Comparison of ENCODE assay signal across 11 cellular contexts in genomic region chr11:75558939-75559843, GRCh38. TPM values are rescaled to one million over a fixed set of nuclear protein-coding genes. Genes with fewer than 3 reads are reported as not detected.
DNase-seq lines count a peak whose midpoint lies in the region; ATAC-seq and TF ChIP-seq lines count a peak whose summit lies in the region.
"Had no signal": no experiment of that assay in that cellular context is flagged by ENCODE, and none has a peak within 500 bp of the region (broad histone marks: within the 10 kb centered on the region; RNA-seq: fewer than 3 reads in every experiment).

No MANE protein-coding gene starts in this region.

- TF ChIP-seq CTCF in osteoblast (IDR thresholded peaks at IDR 0.05; ENCODE audit: extremely low read depth, low read depth, low read length): no peak

- no peaks in the 10 kb centered on the region for H3K27me3 ChIP-seq in SJSA1 (replicated peaks)
- H3K27me3 ChIP-seq in osteoblast (ENCODE audit: insufficient read depth, low read length): no peaks in the 10 kb centered on the region

- H3K79me2 ChIP-seq in osteoblast (ENCODE audit: insufficient read depth, low read length): peaks cover 21% of the 10 kb centered on the region

- peaks cover 39% of the 10 kb centered on the region for H3K4me1 ChIP-seq in SJSA1 (replicated peaks)
- H3K4me1 ChIP-seq in osteoblast (ENCODE audit: insufficient read depth, low read length): peaks cover 56% of the 10 kb centered on the region

- no peaks in the 10 kb centered on the region for H3K36me3 Mint-ChIP-seq in activated CD4-positive, alpha-beta T cell treated with anti-CD3 and anti-CD28 coated beads, Interleukin-2, amount 10 ng/mL, durations not matched to agents 7 days and 5 days (ENCODE audit: low read depth)
- no peaks in the 10 kb centered on the region for H3K36me3 Mint-ChIP-seq in activated CD8-positive, alpha-beta memory T cell treated with anti-CD3 and anti-CD28 coated beads, Interleukin-2, amount 10 ng/mL, durations not matched to agents 7 days and 5 days
- H3K36me3 Mint-ChIP-seq: CD4-positive, CD25-positive, alpha-beta regulatory T cell had no signal

- ATAC-seq in activated CD8-positive, alpha-beta memory T cell treated with anti-CD3 and anti-CD28 coated beads, Interleukin-2, amount 10 ng/mL, durations not matched to agents 7 days and 5 days: no peak

- H2AFZ ChIP-seq in osteoblast (ENCODE audit: low read length): peak overlapping the region; percentile 87

- H3K27ac ChIP-seq in SJSA1: peak overlapping the region; percentile 59
- peak overlapping the region; percentile 95 for H3K27ac ChIP-seq in osteoblast (ENCODE audit: low read depth, low read length)

- H3K36me3 ChIP-seq in SJSA1: peaks cover 21% of the 10 kb centered on the region
- peaks cover 7% of the 10 kb centered on the region for H3K36me3 ChIP-seq in osteoblast (ENCODE audit: insufficient read depth, low read length)

- H3K4me3 ChIP-seq in SJSA1 (no peak overlapping the region), osteoblast (ENCODE audit: insufficient read depth, low read length) (peak overlapping the region; percentile 56)

- no peak overlapping the region for H3K4me3 Mint-ChIP-seq in activated CD4-positive, alpha-beta T cell treated with anti-CD3 and anti-CD28 coated beads, Interleukin-2, amount 10 ng/mL, durations not matched to agents 7 days and 5 days
- H3K4me3 Mint-ChIP-seq in activated CD8-positive, alpha-beta memory T cell treated with anti-CD3 and anti-CD28 coated beads, Interleukin-2, amount 10 ng/mL, durations not matched to agents 7 days and 5 days: no peak overlapping the region
- H3K4me3 Mint-ChIP-seq: central memory CD8-positive, alpha-beta T cell had no signal

- peaks cover 9% of the 10 kb centered on the region for H4K20me1 ChIP-seq in osteoblast (ENCODE audit: insufficient read depth, low read length)

- H3K27me3 Mint-ChIP-seq in activated CD4-positive, alpha-beta T cell treated with anti-CD3 and anti-CD28 coated beads, Interleukin-2, amount 10 ng/mL, durations not matched to agents 7 days and 5 days: peaks cover 2% of the 10 kb centered on the region
- H3K27me3 Mint-ChIP-seq in activated CD8-positive, alpha-beta memory T cell treated with anti-CD3 and anti-CD28 coated beads, Interleukin-2, amount 10 ng/mL, durations not matched to agents 7 days and 5 days: peaks cover 3% of the 10 kb centered on the region
- H3K27me3 Mint-ChIP-seq: central memory CD8-positive, alpha-beta T cell had no signal

- CTCF ChIA-PET in activated CD4-positive, alpha-beta T cell treated with anti-CD3 and anti-CD28 coated beads, Interleukin-2, amount 10 ng/mL, durations not matched to agents 7 days and 5 days (lab: Charles Lee): interaction anchor here (0.7 to 2.8 kb wide), 5 partner anchors 15 to 39 kb away, joined by 3 to 11 read pairs (median 4); no protein-coding TSS in a partner anchor
- CTCF ChIA-PET in activated CD8-positive, alpha-beta memory T cell treated with anti-CD3 and anti-CD28 coated beads, Interleukin-2, amount 10 ng/mL, durations not matched to agents 7 days and 5 days (lab: Charles Lee): interaction anchor here (0.8 to 1.3 kb wide), 3 partner anchors 16 to 170 kb away, joined by 3 to 5 read pairs (median 4); partner anchors contain the start of gene GDPD5

- POLR2A ChIA-PET in activated CD4-positive, alpha-beta T cell treated with anti-CD3 and anti-CD28 coated beads, Interleukin-2, amount 10 ng/mL, durations not matched to agents 7 days and 5 days (lab: Charles Lee): no interaction called here

- DNase-seq in AG08395 (ENCODE audit: low spot score) (peak; percentile 65), SJSA1 (ENCODE audit: low read depth in 1 of 2, low spot score in 2 of 2) (peak in 1 of 2 experiments; percentile 60), fibroblast of gingiva (ENCODE audit: low read depth) (peak; percentile 85), osteoblast (ENCODE audit: insufficient read length, low spot score, missing footprints) (peak; percentile 88), DMS153 treated with DMSO at 0.1 percent for 48 hours (lab: John Stamatoyannopoulos, UW; ENCODE audit: unreplicated experiment) (no peak), pons (ENCODE audit: low spot score) (no peak)
- no peak for DNase-seq in activated CD4-positive, alpha-beta T cell treated with anti-CD3 and anti-CD28 coated beads, Interleukin-2, amount 10 ng/mL, durations not matched to agents 7 days and 5 days
- no peak for DNase-seq in activated CD8-positive, alpha-beta memory T cell treated with anti-CD3 and anti-CD28 coated beads, Interleukin-2, amount 10 ng/mL, durations not matched to agents 7 days and 5 days
- DNase-seq: CD4-positive, CD25-positive, alpha-beta regulatory T cell; stimulated activated CD4-positive, alpha-beta T cell treated with anti-CD3 and anti-CD28 coated beads, Interleukin-2, amount 100 ng/mL, for 24 hours had no signal

- no peaks in the 10 kb centered on the region for H3K9me3 Mint-ChIP-seq in activated CD4-positive, alpha-beta T cell treated with anti-CD3 and anti-CD28 coated beads, Interleukin-2, amount 10 ng/mL, durations not matched to agents 7 days and 5 days
- no peaks in the 10 kb centered on the region for H3K9me3 Mint-ChIP-seq in activated CD8-positive, alpha-beta memory T cell treated with anti-CD3 and anti-CD28 coated beads, Interleukin-2, amount 10 ng/mL, durations not matched to agents 7 days and 5 days (ENCODE audit: low read depth)
- H3K9me3 Mint-ChIP-seq: CD4-positive, CD25-positive, alpha-beta regulatory T cell; central memory CD8-positive, alpha-beta T cell had no signal

- peaks cover 32% of the 10 kb centered on the region for H3K4me1 Mint-ChIP-seq in activated CD4-positive, alpha-beta T cell treated with anti-CD3 and anti-CD28 coated beads, Interleukin-2, amount 10 ng/mL, durations not matched to agents 7 days and 5 days
- peaks cover 27% of the 10 kb centered on the region for H3K4me1 Mint-ChIP-seq in activated CD8-positive, alpha-beta memory T cell treated with anti-CD3 and anti-CD28 coated beads, Interleukin-2, amount 10 ng/mL, durations not matched to agents 7 days and 5 days

- no peak overlapping the region for H3K27ac Mint-ChIP-seq in activated CD4-positive, alpha-beta T cell treated with anti-CD3 and anti-CD28 coated beads, Interleukin-2, amount 10 ng/mL, durations not matched to agents 7 days and 5 days
- no peak overlapping the region for H3K27ac Mint-ChIP-seq in activated CD8-positive, alpha-beta memory T cell treated with anti-CD3 and anti-CD28 coated beads, Interleukin-2, amount 10 ng/mL, durations not matched to agents 7 days and 5 days
- H3K27ac Mint-ChIP-seq: CD4-positive, CD25-positive, alpha-beta regulatory T cell had no signal

- no peaks in the 10 kb centered on the region for H3K9me3 ChIP-seq in SJSA1 (replicated peaks)
- H3K9me3 ChIP-seq in osteoblast (ENCODE audit: low read depth, low read length): no peaks in the 10 kb centered on the region

- peak overlapping the region; percentile 82 for H3K4me2 ChIP-seq in osteoblast (ENCODE audit: insufficient read depth, low read length)

RNA-seq across cellular contexts. Expression of gene SERPINH1, which starts 2.9 kb away (rescaled TPM):
- total RNA-seq in SJSA1 (2014; rRNA removed; shearing (Covaris generic)): 638 and 816 TPM in 2 replicates
- 1,145 and 1,318 TPM in 2 replicates for total RNA-seq in osteoblast
- total RNA-seq in activated CD4-positive, alpha-beta T cell treated with anti-CD3 and anti-CD28 coated beads, Interleukin-2, amount 10 ng/mL, durations not matched to agents 7 days and 5 days: 10 to 100 TPM; 11.3 to 11.9 TPM
- total RNA-seq in activated CD8-positive, alpha-beta memory T cell treated with anti-CD3 and anti-CD28 coated beads, Interleukin-2, amount 10 ng/mL, durations not matched to agents 7 days and 5 days: 10 to 100 TPM in 1 of 2 experiments, 1 to 10 TPM in 1; 8.1 to 10.6 TPM

RNA-seq across cellular contexts. Expression of gene GDPD5, which starts 33.5 kb away (rescaled TPM):
- total RNA-seq in SJSA1 (2014; rRNA removed; shearing (Covaris generic)): 2.5 and 4.9 TPM in 2 replicates
- total RNA-seq in osteoblast: 13.4 and 14.1 TPM in 2 replicates
- 10 to 100 TPM; 55.8 to 62.3 TPM for total RNA-seq in activated CD4-positive, alpha-beta T cell treated with anti-CD3 and anti-CD28 coated beads, Interleukin-2, amount 10 ng/mL, durations not matched to agents 7 days and 5 days
- 10 to 100 TPM; 11.3 to 33.9 TPM for total RNA-seq in activated CD8-positive, alpha-beta memory T cell treated with anti-CD3 and anti-CD28 coated beads, Interleukin-2, amount 10 ng/mL, durations not matched to agents 7 days and 5 days

Comparison
In these comparisons a context has a peak if more than half of its experiments do, and no peak if none do; other contexts are left out.
1. DNase-seq: peak in AG08395 (single experiment), fibroblast of gingiva (single experiment) and osteoblast (single experiment); none in DMS153 treated with DMSO at 0.1 percent for 48 hours (single experiment), activated CD4-positive, alpha-beta T cell treated with anti-CD3 and anti-CD28 coated beads, Interleukin-2, amount 10 ng/mL, durations not matched to agents 7 days and 5 days (single experiment), pons (single experiment) and activated CD8-positive, alpha-beta memory T cell treated with anti-CD3 and anti-CD28 coated beads, Interleukin-2, amount 10 ng/mL, durations not matched to agents 7 days and 5 days (single experiment).
2. RNA of gene SERPINH1, which starts 2.9 kb away (total RNA-seq): 1,145 to 1,318 TPM in osteoblast and 638 to 816 TPM in SJSA1; 11.3 to 11.9 TPM in activated CD4-positive, alpha-beta T cell treated with anti-CD3 and anti-CD28 coated beads, Interleukin-2, amount 10 ng/mL, durations not matched to agents 7 days and 5 days and 8.1 to 10.6 TPM in activated CD8-positive, alpha-beta memory T cell treated with anti-CD3 and anti-CD28 coated beads, Interleukin-2, amount 10 ng/mL, durations not matched to agents 7 days and 5 days; every median in the first group is over 10 times any median in the second.